In genomic region chr6:32979720-32980487, GRCh38 we compare ENCODE assay signal across 1 cellular context.
TF ChIP-seq lines count a peak whose summit lies in the region.

No MANE protein-coding gene starts in this region.

TF ChIP-seq in HEK293, 187 proteins besides CTCF, POLR2A, EP300 and RAD21 (continued from another document):
- TF ChIP-seq PRDM4 (tag by site-specific recombination; IDR thresholded peaks at IDR 0.05), result no peak
